In genomic region chr16:88811850-88812736, GRCh38 we compare ENCODE assay signal across 8 cellular contexts. TPM values are rescaled to one million over a fixed set of nuclear protein-coding genes. Genes with fewer than 3 reads are reported as not detected.
DNase-seq lines count a peak whose midpoint lies in the region; ATAC-seq and TF ChIP-seq lines count a peak whose summit lies in the region.

A gene with protein sequence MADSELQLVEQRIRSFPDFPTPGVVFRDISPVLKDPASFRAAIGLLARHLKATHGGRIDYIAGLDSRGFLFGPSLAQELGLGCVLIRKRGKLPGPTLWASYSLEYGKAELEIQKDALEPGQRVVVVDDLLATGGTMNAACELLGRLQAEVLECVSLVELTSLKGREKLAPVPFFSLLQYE (minus strand): TSS chr16:88811928. CDS start chr16:88811899, 29 bp downstream.

- H3K36me3 Mint-ChIP-seq in activated CD4-positive, alpha-beta T cell treated with anti-CD3 and anti-CD28 coated beads, Interleukin-2, amount 10 ng/mL, durations not matched to agents 24 days and 14 days (ENCODE audit: low read depth) = peaks cover 32% of the 10 kb centered on the region

- H3K27me3 ChIP-seq in BLaER1 (no peaks in the 10 kb centered on the region), colonic mucosa (no peaks in the 10 kb centered on the region)

- H3K4me1 ChIP-seq in BLaER1 (peaks cover 57% of the 10 kb centered on the region), colonic mucosa (peaks cover 11% of the 10 kb centered on the region)

- DNase-seq in NCI-H524 treated with DMSO at 0.1 percent for 48 hours (lab: John Stamatoyannopoulos, UW) (peak; percentile 37), colonic mucosa (peak; percentile 96), left kidney (ENCODE audit: low read depth, low spot score) (peak; percentile 96)
- DNase-seq in activated CD4-positive, alpha-beta T cell treated with anti-CD3 and anti-CD28 coated beads, Interleukin-2, amount 10 ng/mL, durations not matched to agents 24 days and 14 days = peak; percentile 99
- peak; percentile 97 for DNase-seq in stimulated activated CD4-positive, alpha-beta T cell treated with anti-CD3 and anti-CD28 coated beads, Interleukin-1b, Interleukin-23, amount 100 ng/mL, for 48 hours

- H3K9me3 ChIP-seq in BLaER1 = peaks cover 4% of the 10 kb centered on the region; the same call in 1 of the 2 replicates
- no peaks in the 10 kb centered on the region for H3K9me3 ChIP-seq in colonic mucosa

- H3K36me3 ChIP-seq in BLaER1 (peaks cover 33% of the 10 kb centered on the region), colonic mucosa (no peaks in the 10 kb centered on the region)

- H3K27me3 Mint-ChIP-seq in activated CD4-positive, alpha-beta T cell treated with anti-CD3 and anti-CD28 coated beads, Interleukin-2, amount 10 ng/mL, durations not matched to agents 24 days and 14 days = no peaks in the 10 kb centered on the region

- ATAC-seq in GM19324 (IDR thresholded peaks at IDR 0.05; ENCODE audit: low FRiP score, unreplicated experiment) = peak; percentile 80
- peak; percentile 59 for ATAC-seq in HG03460 (IDR thresholded peaks at IDR 0.05; ENCODE audit: unreplicated experiment)

- H3K4me3 Mint-ChIP-seq in activated CD4-positive, alpha-beta T cell treated with anti-CD3 and anti-CD28 coated beads, Interleukin-2, amount 10 ng/mL, durations not matched to agents 24 days and 14 days = peak within 1 kb of the TSS; percentile 89

- no peaks in the 10 kb centered on the region for H3K9me3 Mint-ChIP-seq in activated CD4-positive, alpha-beta T cell treated with anti-CD3 and anti-CD28 coated beads, Interleukin-2, amount 10 ng/mL, durations not matched to agents 24 days and 14 days

- peaks cover 53% of the 10 kb centered on the region for H4K20me1 ChIP-seq in BLaER1

- intact Hi-C loops in activated CD4-positive, alpha-beta T cell treated with anti-CD3 and anti-CD28 coated beads, Interleukin-2, amount 10 ng/mL, durations not matched to agents 24 days and 14 days (cut with micrococcal nuclease) = loop anchor here (1.0 to 5.0 kb wide), 5 partner anchors 9 to 405 kb away; partner anchors contain the start of genes CDH15, CDT1, TRAPPC2L and ZNF778
- intact Hi-C loops in colonic mucosa (cut with DNase I) = loop anchor here (5.0 kb wide), 1 partner anchor 45 kb away; the partner anchor contains the start of genes GALNS and TRAPPC2L

- H3K9ac ChIP-seq in BLaER1 (peak within 1 kb of the TSS; percentile 97), colonic mucosa (ENCODE audit: low read depth in 2 of 2, low read length in 2 of 2) (peak within 1 kb of the TSS; percentile 90 to 97)

- peak within 1 kb of the TSS; percentile 72 for H3K4me3 ChIP-seq in BLaER1
- peak within 1 kb of the TSS; percentile 75 for H3K4me3 ChIP-seq in colonic mucosa

- H3K4me1 Mint-ChIP-seq in activated CD4-positive, alpha-beta T cell treated with anti-CD3 and anti-CD28 coated beads, Interleukin-2, amount 10 ng/mL, durations not matched to agents 24 days and 14 days = peaks cover 15% of the 10 kb centered on the region

- H3K27ac ChIP-seq in BLaER1 (peak within 1 kb of the TSS; percentile 99), colonic mucosa (peak within 1 kb of the TSS; percentile 96)

- peak within 1 kb of the TSS; percentile 89 for H3K4me2 ChIP-seq in BLaER1

- no peak for TF ChIP-seq CTCF in colonic mucosa (IDR thresholded peaks at IDR 0.05)

- H3K27ac Mint-ChIP-seq in activated CD4-positive, alpha-beta T cell treated with anti-CD3 and anti-CD28 coated beads, Interleukin-2, amount 10 ng/mL, durations not matched to agents 24 days and 14 days = peak within 1 kb of the TSS; percentile 95

RNA-seq across cellular contexts. Expression of the gene that starts here (rescaled TPM):
- total RNA-seq in activated CD4-positive, alpha-beta T cell treated with anti-CD3 and anti-CD28 coated beads, Interleukin-2, amount 10 ng/mL, durations not matched to agents 24 days and 14 days = 312 and 314 TPM in 2 replicates
- total RNA-seq in colonic mucosa = 100 to 1,000 TPM; 103 to 273 TPM

Comparison
In these comparisons a context has a peak if more than half of its experiments do, and no peak if none do; other contexts are left out.
1. Peak in every context shown above with its lines: DNase-seq, ATAC-seq, H3K4me3 ChIP-seq and H3K27ac ChIP-seq.
2. DNase-seq: peak in every context shown above with its lines; median percentile 99 in activated CD4-positive, alpha-beta T cell treated with anti-CD3 and anti-CD28 coated beads, Interleukin-2, amount 10 ng/mL, durations not matched to agents 24 days and 14 days; 97 in stimulated activated CD4-positive, alpha-beta T cell treated with anti-CD3 and anti-CD28 coated beads, Interleukin-1b, Interleukin-23, amount 100 ng/mL, for 48 hours; 96 in colonic mucosa; 96 in left kidney; 37 in NCI-H524 treated with DMSO at 0.1 percent for 48 hours.